In genomic region chr20:44928595-44928994, GRCh38 we compare ENCODE assay signal across 34 cellular contexts.
"Had no signal": no experiment of that assay in that cellular context is flagged by ENCODE, and none has a peak within 500 bp of the region (broad histone marks: within the 10 kb centered on the region; RNA-seq: fewer than 3 reads in every experiment).

No MANE protein-coding gene starts in this region.

- H3K9me3 Mint-ChIP-seq: activated B cell treated with CpG ODN at 0.5 μM for 24 hours; activated CD4-positive, alpha-beta memory T cell treated with anti-CD3 and anti-CD28 coated beads for 36 hours; activated CD4-positive, alpha-beta T cell treated with anti-CD3 and anti-CD28 coated beads, Interleukin-2, amount 10 ng/mL, durations not matched to agents 24 days and 14 days; activated CD8-positive, alpha-beta T cell treated with anti-CD3 and anti-CD28 coated beads for 36 hours; activated naive CD4-positive, alpha-beta T cell treated with anti-CD3 and anti-CD28 coated beads, Interleukin-2, amount 10 ng/mL, durations not matched to agents 7 days and 5 days; activated naive CD4-positive, alpha-beta T cell treated with anti-CD3 and anti-CD28 coated beads, Interleukin-2, amount 50 U/mL, for 24 hours; activated naive CD8-positive, alpha-beta T cell treated with anti-CD3 and anti-CD28 coated beads for 36 hours; activated T-cell treated with anti-CD3 and anti-CD28 coated beads, Interleukin-2, amount 50 U/mL, for 4 hours; activated T-cell treated with anti-CD3 and anti-CD28 coated beads, Interleukin-2, amount 50 U/mL, for 72 hours; activated T-helper 1 cell treated with anti-CD3 and anti-CD28 coated beads, Interleukin-12 subunit alpha, Interleukin-12 subunit beta, Interleukin-2, Interleukin-4 antibody, amounts not matched to agents 30 ng/mL and 10 ng/mL and 1 ng/mL, durations not matched to agents 14 hours and 24 hours and 36 hours; activated T-helper 17 cell treated with anti-CD3 and anti-CD28 coated beads, Interleukin-2, amount 50 U/mL, for 72 hours; T-helper 1 cell treated with Interleukin-12 subunit alpha and Interleukin-12 subunit beta and Interleukin-4 antibody, amounts not matched to agents 30 μg/mL and 1 μg/mL, for 36 hours; T-helper 2 cell treated with Interferon-gamma antibody and Interleukin-4, amounts not matched to agents 5 μg/mL and 100 μg/mL, for 36 hours had no signal

- H3K4me1 Mint-ChIP-seq: activated B cell treated with CpG ODN at 0.5 μM for 24 hours; activated CD4-positive, alpha-beta T cell treated with anti-CD3 and anti-CD28 coated beads, Interleukin-2, amount 10 ng/mL, durations not matched to agents 24 days and 14 days; activated naive CD4-positive, alpha-beta T cell treated with anti-CD3 and anti-CD28 coated beads, Interleukin-2, amount 10 ng/mL, durations not matched to agents 7 days and 5 days; activated naive CD4-positive, alpha-beta T cell treated with anti-CD3 and anti-CD28 coated beads, Interleukin-2, amount 50 U/mL, for 24 hours; activated naive CD8-positive, alpha-beta T cell treated with anti-CD3 and anti-CD28 coated beads for 36 hours; activated T-helper 17 cell treated with anti-CD3 and anti-CD28 coated beads, Interleukin-2, amount 50 U/mL, for 72 hours had no signal

- H3K4me3 ChIP-seq: adrenal gland, body of pancreas, breast epithelium had no signal

- H3K4me3 Mint-ChIP-seq: activated B cell treated with CpG ODN at 0.5 μM for 24 hours; activated CD4-positive, alpha-beta memory T cell treated with anti-CD3 and anti-CD28 coated beads for 36 hours; activated CD4-positive, alpha-beta T cell treated with anti-CD3 and anti-CD28 coated beads, Interleukin-2, amount 10 ng/mL, durations not matched to agents 24 days and 14 days; activated CD8-positive, alpha-beta T cell treated with anti-CD3 and anti-CD28 coated beads for 36 hours; activated naive CD4-positive, alpha-beta T cell treated with anti-CD3 and anti-CD28 coated beads, Interleukin-2, amount 10 ng/mL, durations not matched to agents 7 days and 5 days; activated naive CD4-positive, alpha-beta T cell treated with anti-CD3 and anti-CD28 coated beads, Interleukin-2, amount 50 U/mL, for 24 hours; activated naive CD8-positive, alpha-beta T cell treated with anti-CD3 and anti-CD28 coated beads for 36 hours; activated T-cell treated with anti-CD3 and anti-CD28 coated beads, Interleukin-2, amount 50 U/mL, for 4 hours; activated T-cell treated with anti-CD3 and anti-CD28 coated beads, Interleukin-2, amount 50 U/mL, for 72 hours; activated T-helper 1 cell treated with anti-CD3 and anti-CD28 coated beads, Interleukin-12 subunit alpha, Interleukin-12 subunit beta, Interleukin-2, Interleukin-4 antibody, amounts not matched to agents 30 ng/mL and 10 ng/mL and 1 ng/mL, durations not matched to agents 14 hours and 24 hours and 36 hours; activated T-helper 17 cell treated with anti-CD3 and anti-CD28 coated beads, Interleukin-2, amount 50 U/mL, for 72 hours; T-helper 1 cell treated with Interleukin-12 subunit alpha and Interleukin-12 subunit beta and Interleukin-4 antibody, amounts not matched to agents 30 μg/mL and 1 μg/mL, for 36 hours; T-helper 2 cell treated with Interferon-gamma antibody and Interleukin-4, amounts not matched to agents 5 μg/mL and 100 μg/mL, for 36 hours had no signal

- H3K27ac Mint-ChIP-seq: activated B cell treated with CpG ODN at 0.5 μM for 24 hours; activated CD4-positive, alpha-beta memory T cell treated with anti-CD3 and anti-CD28 coated beads for 36 hours; activated CD4-positive, alpha-beta T cell treated with anti-CD3 and anti-CD28 coated beads, Interleukin-2, amount 10 ng/mL, durations not matched to agents 24 days and 14 days; activated CD8-positive, alpha-beta T cell treated with anti-CD3 and anti-CD28 coated beads for 36 hours; activated naive CD4-positive, alpha-beta T cell treated with anti-CD3 and anti-CD28 coated beads, Interleukin-2, amount 10 ng/mL, durations not matched to agents 7 days and 5 days; activated naive CD4-positive, alpha-beta T cell treated with anti-CD3 and anti-CD28 coated beads, Interleukin-2, amount 50 U/mL, for 24 hours; activated naive CD8-positive, alpha-beta T cell treated with anti-CD3 and anti-CD28 coated beads for 36 hours; activated T-cell treated with anti-CD3 and anti-CD28 coated beads, Interleukin-2, amount 50 U/mL, for 72 hours; activated T-helper 1 cell treated with anti-CD3 and anti-CD28 coated beads, Interleukin-12 subunit alpha, Interleukin-12 subunit beta, Interleukin-2, Interleukin-4 antibody, amounts not matched to agents 30 ng/mL and 10 ng/mL and 1 ng/mL, durations not matched to agents 14 hours and 24 hours and 36 hours; activated T-helper 17 cell treated with anti-CD3 and anti-CD28 coated beads, Interleukin-2, amount 50 U/mL, for 72 hours; T-helper 1 cell treated with Interleukin-12 subunit alpha and Interleukin-12 subunit beta and Interleukin-4 antibody, amounts not matched to agents 30 μg/mL and 1 μg/mL, for 36 hours; T-helper 2 cell treated with Interferon-gamma antibody and Interleukin-4, amounts not matched to agents 5 μg/mL and 100 μg/mL, for 36 hours had no signal

- H3K4me1 ChIP-seq: adrenal gland, body of pancreas, breast epithelium had no signal

- H3K27me3 ChIP-seq: adrenal gland, body of pancreas, brain microvascular endothelial cell, breast epithelium had no signal

- ATAC-seq: activated CD8-positive, alpha-beta T cell treated with anti-CD3 and anti-CD28 coated beads for 36 hours; activated T-cell treated with anti-CD3 and anti-CD28 coated beads, Interleukin-2, amount 50 U/mL, for 4 hours; activated T-cell treated with anti-CD3 and anti-CD28 coated beads, Interleukin-2, amount 50 U/mL, for 72 hours; activated T-helper 17 cell treated with anti-CD3 and anti-CD28 coated beads, Interleukin-2, amount 50 U/mL, for 72 hours; body of pancreas had no signal

- H3K9me3 ChIP-seq: adrenal gland, body of pancreas, breast epithelium had no signal

- H3K36me3 ChIP-seq: adrenal gland, breast epithelium had no signal

- DNase-seq: activated B cell treated with CpG ODN at 0.5 μM for 24 hours; activated CD4-positive, alpha-beta memory T cell treated with anti-CD3 and anti-CD28 coated beads for 36 hours; activated CD4-positive, alpha-beta T cell treated with anti-CD3 and anti-CD28 coated beads for 4 hours; activated CD4-positive, alpha-beta T cell treated with anti-CD3 and anti-CD28 coated beads, Interleukin-2, amount 10 ng/mL, durations not matched to agents 24 days and 14 days; activated CD4-positive, alpha-beta T cell treated with anti-CD3 and anti-CD28 coated beads, Interleukin-2, amount 50 U/mL, for 1 hour; activated CD4-positive, alpha-beta T cell treated with anti-CD3 and anti-CD28 coated beads, Interleukin-2, amount 50 U/mL, for 4 hours; activated CD4-positive, CD25-positive, alpha-beta regulatory T cell treated with anti-CD3 and anti-CD28 coated beads, Interleukin-2, amount 50 U/mL, for 72 hours; activated CD8-positive, alpha-beta memory T cell treated with anti-CD3 and anti-CD28 coated beads, Interleukin-2, amount 50 U/mL, for 4 hours; activated CD8-positive, alpha-beta T cell treated with anti-CD3 and anti-CD28 coated beads for 36 hours; activated effector memory CD4-positive, alpha-beta T cell treated with anti-CD3 and anti-CD28 coated beads, Interleukin-2, amount 50 U/mL, for 16 hours; activated gamma-delta T cell treated with Interleukin-2 at 50 U/mL for 16 hours; activated naive CD4-positive, alpha-beta T cell; activated naive CD4-positive, alpha-beta T cell treated with anti-CD3 and anti-CD28 coated beads, Interleukin-2, amount 10 ng/mL, durations not matched to agents 7 days and 5 days; activated naive CD8-positive, alpha-beta T cell treated with anti-CD3 and anti-CD28 coated beads for 36 hours; activated T-cell treated with anti-CD3 and anti-CD28 coated beads for 4 hours; activated T-cell treated with anti-CD3 and anti-CD28 coated beads, Interleukin-2, amount 50 U/mL, for 1 hour; activated T-cell treated with anti-CD3 and anti-CD28 coated beads, Interleukin-2, amount 50 U/mL, for 4 hours; activated T-cell treated with anti-CD3 and anti-CD28 coated beads, Interleukin-2, amount 50 U/mL, for 72 hours; adrenal gland; amniotic stem cell; aorta; body of pancreas; brain microvascular endothelial cell; central memory CD4-positive, alpha-beta T cell; T-helper 1 cell; T-helper 2 cell; T-helper 9 cell had no signal

- H3K27ac ChIP-seq: adrenal gland, body of pancreas, brain microvascular endothelial cell, breast epithelium, VCaP had no signal

- H3K27me3 Mint-ChIP-seq: activated B cell treated with CpG ODN at 0.5 μM for 24 hours; activated CD4-positive, alpha-beta memory T cell treated with anti-CD3 and anti-CD28 coated beads for 36 hours; activated CD4-positive, alpha-beta T cell treated with anti-CD3 and anti-CD28 coated beads, Interleukin-2, amount 10 ng/mL, durations not matched to agents 24 days and 14 days; activated CD8-positive, alpha-beta T cell treated with anti-CD3 and anti-CD28 coated beads for 36 hours; activated naive CD4-positive, alpha-beta T cell treated with anti-CD3 and anti-CD28 coated beads, Interleukin-2, amount 10 ng/mL, durations not matched to agents 7 days and 5 days; activated naive CD4-positive, alpha-beta T cell treated with anti-CD3 and anti-CD28 coated beads, Interleukin-2, amount 50 U/mL, for 24 hours; activated naive CD8-positive, alpha-beta T cell treated with anti-CD3 and anti-CD28 coated beads for 36 hours; activated T-helper 17 cell treated with anti-CD3 and anti-CD28 coated beads, Interleukin-2, amount 50 U/mL, for 72 hours had no signal
